39 cellular contexts compared by ENCODE assay signal in the genomic region with DNA sequence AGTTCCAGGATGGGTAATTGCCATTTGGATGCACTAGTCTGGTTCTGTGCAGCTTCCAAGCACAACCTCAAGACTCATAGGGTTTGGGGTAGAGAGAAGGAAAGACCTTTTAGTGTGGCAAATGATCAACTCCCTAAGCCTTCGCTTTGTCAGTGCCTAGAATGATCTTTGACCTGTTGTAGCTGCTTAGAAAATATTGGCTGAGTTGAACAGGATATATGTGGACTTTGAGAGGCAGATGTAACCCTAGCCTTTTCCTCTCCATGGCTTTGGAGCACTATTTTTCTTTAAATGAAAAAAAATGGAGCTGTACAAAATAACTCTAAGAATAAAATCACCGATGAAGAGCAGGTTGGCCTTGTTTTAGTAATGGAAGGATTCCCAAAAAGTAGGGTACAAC. TPM values are rescaled to one million over a fixed set of nuclear protein-coding genes. Genes with fewer than 3 reads are reported as not detected.
"Had no signal": no experiment of that assay in that cellular context is flagged by ENCODE, and none has a peak within 500 bp of the region (broad histone marks: within the 10 kb centered on the region; RNA-seq: fewer than 3 reads in every experiment).

No MANE protein-coding gene starts in this region.

- H3K27ac ChIP-seq: ascending aorta, cardiac muscle cell, WERI-Rb-1 had no signal

- H3K36me3 ChIP-seq: ascending aorta, cardiac muscle cell, WERI-Rb-1 had no signal

- FAIRE-seq: bronchial epithelial cell had no signal

- H3K36me3 Mint-ChIP-seq: activated CD8-positive, alpha-beta memory T cell treated with anti-CD3 and anti-CD28 coated beads, Interleukin-2, amount 10 ng/mL, durations not matched to agents 7 days and 5 days; activated naive CD4-positive, alpha-beta T cell treated with anti-CD3 and anti-CD28 coated beads, Interleukin-2, amount 10 ng/mL, durations not matched to agents 7 days and 5 days; activated naive CD4-positive, alpha-beta T cell treated with anti-CD3 and anti-CD28 coated beads, Interleukin-2, amount 50 U/mL, for 24 hours; activated naive CD8-positive, alpha-beta T cell; activated naive CD8-positive, alpha-beta T cell treated with anti-CD3 and anti-CD28 coated beads, Interleukin-2, amount 10 ng/mL, durations not matched to agents 7 days and 5 days; brain; WTC11 had no signal

- H3K4me3 Mint-ChIP-seq: activated CD4-positive, alpha-beta memory T cell treated with anti-CD3 and anti-CD28 coated beads, Interleukin-2, amount 10 ng/mL, durations not matched to agents 7 days and 5 days; activated CD4-positive, alpha-beta T cell treated with anti-CD3 and anti-CD28 coated beads for 36 hours; activated CD4-positive, alpha-beta T cell treated with anti-CD3 and anti-CD28 coated beads, Interleukin-2, amount 10 ng/mL, durations not matched to agents 7 days and 5 days; activated CD8-positive, alpha-beta memory T cell treated with anti-CD3 and anti-CD28 coated beads, Interleukin-2, amount 10 ng/mL, durations not matched to agents 7 days and 5 days; activated CD8-positive, alpha-beta T cell treated with anti-CD3 and anti-CD28 coated beads, Interleukin-2, amount 10 ng/mL, durations not matched to agents 7 days and 5 days; activated naive CD4-positive, alpha-beta T cell treated with anti-CD3 and anti-CD28 coated beads, Interleukin-2, amount 10 ng/mL, durations not matched to agents 7 days and 5 days; activated naive CD4-positive, alpha-beta T cell treated with anti-CD3 and anti-CD28 coated beads, Interleukin-2, amount 50 U/mL, for 24 hours; activated naive CD8-positive, alpha-beta T cell; activated naive CD8-positive, alpha-beta T cell treated with anti-CD3 and anti-CD28 coated beads, Interleukin-2, amount 10 ng/mL, durations not matched to agents 7 days and 5 days; activated naive CD8-positive, alpha-beta T cell treated with anti-CD3 and anti-CD28 coated beads, Interleukin-2, amount 50 U/mL, for 24 hours; activated T-cell treated with anti-CD3 and anti-CD28 coated beads, Interleukin-2, amount 50 U/mL, for 24 hours; brain; central memory CD8-positive, alpha-beta T cell; T-helper 1 cell treated with Interleukin-12 subunit alpha and Interleukin-12 subunit beta and Interleukin-4 antibody, amounts not matched to agents 30 μg/mL and 1 μg/mL, for 36 hours; T-helper 2 cell treated with Interferon-gamma antibody and Interleukin-4, amounts not matched to agents 5 μg/mL and 100 μg/mL, for 36 hours; WTC11 had no signal

- H3K4me1 ChIP-seq: ascending aorta had no signal

- H3K9me3 ChIP-seq: ascending aorta had no signal

- H3K27ac Mint-ChIP-seq: activated CD4-positive, alpha-beta memory T cell treated with anti-CD3 and anti-CD28 coated beads, Interleukin-2, amount 10 ng/mL, durations not matched to agents 7 days and 5 days; activated CD4-positive, alpha-beta T cell treated with anti-CD3 and anti-CD28 coated beads for 36 hours; activated CD4-positive, alpha-beta T cell treated with anti-CD3 and anti-CD28 coated beads, Interleukin-2, amount 10 ng/mL, durations not matched to agents 7 days and 5 days; activated CD8-positive, alpha-beta memory T cell treated with anti-CD3 and anti-CD28 coated beads, Interleukin-2, amount 10 ng/mL, durations not matched to agents 7 days and 5 days; activated CD8-positive, alpha-beta T cell treated with anti-CD3 and anti-CD28 coated beads, Interleukin-2, amount 10 ng/mL, durations not matched to agents 7 days and 5 days; activated naive CD4-positive, alpha-beta T cell treated with anti-CD3 and anti-CD28 coated beads, Interleukin-2, amount 10 ng/mL, durations not matched to agents 7 days and 5 days; activated naive CD4-positive, alpha-beta T cell treated with anti-CD3 and anti-CD28 coated beads, Interleukin-2, amount 50 U/mL, for 24 hours; activated naive CD8-positive, alpha-beta T cell; activated naive CD8-positive, alpha-beta T cell treated with anti-CD3 and anti-CD28 coated beads, Interleukin-2, amount 10 ng/mL, durations not matched to agents 7 days and 5 days; activated naive CD8-positive, alpha-beta T cell treated with anti-CD3 and anti-CD28 coated beads, Interleukin-2, amount 50 U/mL, for 24 hours; activated T-cell treated with anti-CD3 and anti-CD28 coated beads, Interleukin-2, amount 50 U/mL, for 24 hours; activated T-helper 2 cell treated with anti-CD3 and anti-CD28 coated beads, Interferon-gamma antibody, Interleukin-2, Interleukin-4, amounts not matched to agents 10 μg/mL and 5 μg/mL and 100 μg/mL, durations not matched to agents 14 hours and 24 hours and 36 hours; T-helper 1 cell treated with Interleukin-12 subunit alpha and Interleukin-12 subunit beta and Interleukin-4 antibody, amounts not matched to agents 30 μg/mL and 1 μg/mL, for 36 hours; T-helper 2 cell treated with Interferon-gamma antibody and Interleukin-4, amounts not matched to agents 5 μg/mL and 100 μg/mL, for 36 hours; WTC11 had no signal

- H3K27me3 ChIP-seq: ascending aorta had no signal

- H3K9me3 Mint-ChIP-seq: activated CD4-positive, alpha-beta memory T cell treated with anti-CD3 and anti-CD28 coated beads, Interleukin-2, amount 10 ng/mL, durations not matched to agents 7 days and 5 days; activated CD4-positive, alpha-beta T cell treated with anti-CD3 and anti-CD28 coated beads, Interleukin-2, amount 10 ng/mL, durations not matched to agents 7 days and 5 days; activated naive CD4-positive, alpha-beta T cell treated with anti-CD3 and anti-CD28 coated beads, Interleukin-2, amount 10 ng/mL, durations not matched to agents 7 days and 5 days; activated naive CD4-positive, alpha-beta T cell treated with anti-CD3 and anti-CD28 coated beads, Interleukin-2, amount 50 U/mL, for 24 hours; activated naive CD8-positive, alpha-beta T cell treated with anti-CD3 and anti-CD28 coated beads, Interleukin-2, amount 10 ng/mL, durations not matched to agents 7 days and 5 days; activated naive CD8-positive, alpha-beta T cell treated with anti-CD3 and anti-CD28 coated beads, Interleukin-2, amount 50 U/mL, for 24 hours; activated T-cell treated with anti-CD3 and anti-CD28 coated beads, Interleukin-2, amount 50 U/mL, for 24 hours; activated T-helper 2 cell treated with anti-CD3 and anti-CD28 coated beads, Interferon-gamma antibody, Interleukin-2, Interleukin-4, amounts not matched to agents 10 μg/mL and 5 μg/mL and 100 μg/mL, durations not matched to agents 14 hours and 24 hours and 36 hours; brain; central memory CD8-positive, alpha-beta T cell; T-helper 1 cell treated with Interleukin-12 subunit alpha and Interleukin-12 subunit beta and Interleukin-4 antibody, amounts not matched to agents 30 μg/mL and 1 μg/mL, for 36 hours; T-helper 2 cell treated with Interferon-gamma antibody and Interleukin-4, amounts not matched to agents 5 μg/mL and 100 μg/mL, for 36 hours had no signal

- H3K27me3 Mint-ChIP-seq: activated CD4-positive, alpha-beta memory T cell treated with anti-CD3 and anti-CD28 coated beads, Interleukin-2, amount 10 ng/mL, durations not matched to agents 7 days and 5 days; activated CD4-positive, alpha-beta T cell treated with anti-CD3 and anti-CD28 coated beads, Interleukin-2, amount 10 ng/mL, durations not matched to agents 7 days and 5 days; activated CD8-positive, alpha-beta memory T cell treated with anti-CD3 and anti-CD28 coated beads, Interleukin-2, amount 10 ng/mL, durations not matched to agents 7 days and 5 days; activated naive CD4-positive, alpha-beta T cell treated with anti-CD3 and anti-CD28 coated beads, Interleukin-2, amount 10 ng/mL, durations not matched to agents 7 days and 5 days; activated naive CD8-positive, alpha-beta T cell treated with anti-CD3 and anti-CD28 coated beads, Interleukin-2, amount 50 U/mL, for 24 hours had no signal

- H3K4me3 ChIP-seq: ascending aorta, cardiac muscle cell had no signal

- DNase-seq: activated CD4-positive, alpha-beta memory T cell treated with anti-CD3 and anti-CD28 coated beads, Interleukin-2, amount 10 ng/mL, durations not matched to agents 7 days and 5 days; activated CD4-positive, alpha-beta T cell treated with anti-CD3 and anti-CD28 coated beads for 1 hour; activated CD4-positive, alpha-beta T cell treated with anti-CD3 and anti-CD28 coated beads for 36 hours; activated CD4-positive, alpha-beta T cell treated with anti-CD3 and anti-CD28 coated beads for 48 hours; activated CD4-positive, alpha-beta T cell treated with anti-CD3 and anti-CD28 coated beads, Interleukin-2, amount 10 ng/mL, durations not matched to agents 7 days and 5 days; activated CD4-positive, alpha-beta T cell treated with anti-CD3 and anti-CD28 coated beads, Interleukin-2, amount 50 U/mL, for 48 hours; activated CD4-positive, CD25-positive, alpha-beta regulatory T cell; activated CD8-positive, alpha-beta memory T cell treated with anti-CD3 and anti-CD28 coated beads for 24 hours; activated CD8-positive, alpha-beta memory T cell treated with anti-CD3 and anti-CD28 coated beads, Interleukin-2, amount 10 ng/mL, durations not matched to agents 7 days and 5 days; activated CD8-positive, alpha-beta memory T cell treated with anti-CD3 and anti-CD28 coated beads, Interleukin-2, amount 50 U/mL, for 48 hours; activated CD8-positive, alpha-beta T cell treated with anti-CD3 and anti-CD28 coated beads, Interleukin-2, amount 10 ng/mL, durations not matched to agents 7 days and 5 days; activated effector memory CD4-positive, alpha-beta T cell treated with Interleukin-2 at 50 U/mL for 16 hours; activated gamma-delta T cell; activated naive CD4-positive, alpha-beta T cell treated with anti-CD3 and anti-CD28 coated beads, Interleukin-2, amount 10 ng/mL, durations not matched to agents 7 days and 5 days; activated naive CD4-positive, alpha-beta T cell treated with Interleukin-2 at 50 U/mL for 16 hours; activated naive CD8-positive, alpha-beta T cell treated with anti-CD3 and anti-CD28 coated beads, Interleukin-2, amount 10 ng/mL, durations not matched to agents 7 days and 5 days; activated naive CD8-positive, alpha-beta T cell treated with anti-CD3 and anti-CD28 coated beads, Interleukin-2, amount 50 U/mL, for 24 hours; activated T-cell treated with anti-CD3 and anti-CD28 coated beads, Interleukin-2, amount 50 U/mL, for 24 hours; activated T-cell treated with anti-CD3 and anti-CD28 coated beads, Interleukin-2, amount 50 U/mL, for 48 hours; amygdala; anterior cingulate cortex; caudate nucleus; cerebellar nuclear complex; T-helper 1 cell; T-helper 2 cell; T-helper 9 cell; WERI-Rb-1 had no signal

- ATAC-seq: activated CD4-positive, alpha-beta T cell treated with anti-CD3 and anti-CD28 coated beads for 36 hours; activated CD4-positive, CD25-positive, alpha-beta regulatory T cell treated with anti-CD3 and anti-CD28 coated beads, Interleukin-2, amount 50 U/mL, for 24 hours; activated CD8-positive, alpha-beta memory T cell treated with anti-CD3 and anti-CD28 coated beads, Interleukin-2, amount 10 ng/mL, durations not matched to agents 7 days and 5 days; activated CD8-positive, alpha-beta T cell treated with anti-CD3 and anti-CD28 coated beads, Interleukin-2, amount 10 ng/mL, durations not matched to agents 7 days and 5 days; activated naive CD8-positive, alpha-beta T cell treated with anti-CD3 and anti-CD28 coated beads, Interleukin-2, amount 50 U/mL, for 24 hours had no signal

- H3K4me1 Mint-ChIP-seq: activated CD4-positive, alpha-beta memory T cell treated with anti-CD3 and anti-CD28 coated beads, Interleukin-2, amount 10 ng/mL, durations not matched to agents 7 days and 5 days; activated CD4-positive, alpha-beta T cell treated with anti-CD3 and anti-CD28 coated beads for 36 hours; activated CD4-positive, alpha-beta T cell treated with anti-CD3 and anti-CD28 coated beads, Interleukin-2, amount 10 ng/mL, durations not matched to agents 7 days and 5 days; activated CD8-positive, alpha-beta memory T cell treated with anti-CD3 and anti-CD28 coated beads, Interleukin-2, amount 10 ng/mL, durations not matched to agents 7 days and 5 days; activated naive CD4-positive, alpha-beta T cell treated with anti-CD3 and anti-CD28 coated beads, Interleukin-2, amount 10 ng/mL, durations not matched to agents 7 days and 5 days; activated naive CD4-positive, alpha-beta T cell treated with anti-CD3 and anti-CD28 coated beads, Interleukin-2, amount 50 U/mL, for 24 hours; activated naive CD8-positive, alpha-beta T cell treated with anti-CD3 and anti-CD28 coated beads, Interleukin-2, amount 10 ng/mL, durations not matched to agents 7 days and 5 days; activated naive CD8-positive, alpha-beta T cell treated with anti-CD3 and anti-CD28 coated beads, Interleukin-2, amount 50 U/mL, for 24 hours; brain; central memory CD8-positive, alpha-beta T cell had no signal

RNA-seq across cellular contexts. Expression of gene HLX, which starts 41.7 kb away (rescaled TPM):
- total RNA-seq: activated CD8-positive, alpha-beta T cell treated with anti-CD3 and anti-CD28 coated beads, Interleukin-2, amount 10 ng/mL, durations not matched to agents 7 days and 5 days; WTC11 had no signal
